ENCODE assay signal across 10 cellular contexts in the genomic region with DNA sequence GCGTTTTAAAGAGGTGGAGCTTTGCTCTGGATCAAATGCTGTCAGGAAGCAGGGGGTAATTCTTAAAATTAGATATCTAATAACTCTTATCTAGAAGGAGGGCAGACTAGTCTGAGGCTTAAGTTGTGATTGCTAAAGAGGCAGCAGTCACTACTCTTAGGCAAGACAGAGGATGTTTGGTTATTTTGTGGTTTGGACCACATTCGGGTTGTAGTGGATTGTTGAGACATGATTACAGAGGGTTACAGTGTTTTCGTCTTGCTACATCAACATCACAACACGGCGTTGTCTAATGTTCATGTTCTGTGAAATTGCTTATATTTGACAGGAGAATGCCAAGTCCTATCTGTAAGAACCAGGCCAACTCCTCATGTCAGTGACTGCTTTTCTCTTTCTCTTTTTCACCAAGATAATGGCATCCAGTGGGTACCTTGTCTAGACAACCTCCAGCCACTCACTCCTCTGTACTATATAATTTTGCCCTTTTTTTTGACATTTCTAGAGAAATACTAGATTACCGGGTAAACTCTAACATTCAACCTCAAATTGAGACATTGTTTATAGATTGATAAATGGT. TPM values are rescaled to one million over a fixed set of nuclear protein-coding genes. Genes with fewer than 3 reads are reported as not detected.
DNase-seq lines count a peak whose midpoint lies in the region; TF ChIP-seq lines count a peak whose summit lies in the region.
"Had no signal": no experiment of that assay in that cellular context is flagged by ENCODE, and none has a peak within 500 bp of the region (broad histone marks: within the 10 kb centered on the region; RNA-seq: fewer than 3 reads in every experiment).

No MANE protein-coding gene starts in this region.

- no peak overlapping the region for H3K4me2 ChIP-seq in fibroblast of lung (ENCODE audit: extremely low read depth, insufficient read depth, low read length)

- H2AFZ ChIP-seq in fibroblast of lung (ENCODE audit: low read length) = no peak overlapping the region

- no peak for TF ChIP-seq CTCF in AG04450 (IDR thresholded peaks at IDR 0.05; ENCODE audit: low read depth, low read length)
- TF ChIP-seq CTCF in fibroblast of lung (conservative IDR thresholded peaks at IDR 0.05 in 1 of 2, IDR thresholded peaks at IDR 0.05 in 1 of 2; ENCODE audit: low read depth in 1 of 2, low read length in 2 of 2) = no peak
- TF ChIP-seq CTCF in WERI-Rb-1 (IDR thresholded peaks at IDR 0.05; ENCODE audit: low read depth, low read length) = no peak

- no peaks in the 10 kb centered on the region for H4K20me1 ChIP-seq in fibroblast of lung (ENCODE audit: control insufficient read depth, extremely low read depth, insufficient read depth, low read length)

- H3K27ac ChIP-seq in AG04450 (ENCODE audit: low read depth, low read length) = no peak overlapping the region
- H3K27ac ChIP-seq in fibroblast of lung (ENCODE audit: insufficient read depth, low read length) = no peak overlapping the region
- H3K27ac ChIP-seq in WERI-Rb-1 = no peak overlapping the region

- no peaks in the 10 kb centered on the region for H3K4me1 ChIP-seq in fibroblast of lung (ENCODE audit: control insufficient read depth, extremely low read depth, insufficient read depth, low read length)

- H3K9ac ChIP-seq in fibroblast of lung (ENCODE audit: insufficient read depth, low read length) = no peak overlapping the region

- no peaks in the 10 kb centered on the region for H3K79me2 ChIP-seq in fibroblast of lung (ENCODE audit: control insufficient read depth, insufficient read depth, low read length)

- POLR2A ChIA-PET in AG04450 (lab: Yijun Ruan, JAX) = interaction anchor here (0.7 kb wide), 1 partner anchor 150 kb away, joined by 3 read pairs; no protein-coding TSS in a partner anchor

- CTCF ChIA-PET in AG04450 (lab: Charles Lee) = interaction anchor here (0.7 to 3.0 kb wide), 4 partner anchors 21 to 215 kb away, joined by 3 to 17 read pairs (median 10); no protein-coding TSS in a partner anchor

- no peaks in the 10 kb centered on the region for H3K9me3 ChIP-seq in AG04450 (ENCODE audit: control insufficient read depth, insufficient read depth, low read length)
- no peaks in the 10 kb centered on the region for H3K9me3 ChIP-seq in fibroblast of lung (ENCODE audit: control insufficient read depth, insufficient read depth, low read depth, low read length)
- no peaks in the 10 kb centered on the region for H3K9me3 ChIP-seq in WERI-Rb-1 (ENCODE audit: severe bottlenecking)

- H3K4me3 ChIP-seq in AG04450 (ENCODE audit: low read depth, low read length) (no peak overlapping the region), fibroblast of lung (replicated peaks in 1 of 4; ENCODE audit: control extremely low read depth in 1 of 4, insufficient read depth in 1 of 4, low read depth in 3 of 4, low read length in 4 of 4) (no peak overlapping the region), WERI-Rb-1 (ENCODE audit: low read depth, low read length) (no peak overlapping the region)

- H3K27me3 ChIP-seq in AG04450 (ENCODE audit: control insufficient read depth, insufficient read depth, low read length) (peaks cover 10% of the 10 kb centered on the region), fibroblast of lung (ENCODE audit: control insufficient read depth, insufficient read depth, low read length) (no peaks in the 10 kb centered on the region), WERI-Rb-1 (ENCODE audit: insufficient read depth, low read depth, severe bottlenecking) (no peaks in the 10 kb centered on the region)

- H3K36me3 ChIP-seq in fibroblast of lung (ENCODE audit: control insufficient read depth, insufficient read depth, low read length) (no peaks in the 10 kb centered on the region), WERI-Rb-1 (no peaks in the 10 kb centered on the region)

- DNase-seq in AG04450 (ENCODE audit: low read depth, low spot score) (peak; percentile 58), ELR (ENCODE audit: low read depth) (peak; percentile 31), SIG-M5 treated with dmso at 0.1 percent for 504 hours (lab: John Stamatoyannopoulos, UW; ENCODE audit: unreplicated experiment) (peak; percentile 99), fibroblast of lung (ENCODE audit: low read depth in 2 of 2) (peak; percentile 44 to 90), NCI-H748 treated with DMSO at 0.1 percent for 48 hours (lab: John Stamatoyannopoulos, UW) (no peak), medulla oblongata (ENCODE audit: extremely low spot score) (no peak), WERI-Rb-1 (no peak), NCI-H2029 treated with DMSO at 0.1 percent for 48 hours (lab: John Stamatoyannopoulos, UW) (no peak)
- DNase-seq: NCI-H446, nephron progenitor cell had no signal

RNA-seq across cellular contexts. Expression of a gene that starts 16.8 kb away (rescaled TPM):
- 86.2 and 125 TPM in 2 replicates for polyA plus RNA-seq in AG04450 (2011; rRNA removed)
- polyA minus RNA-seq in AG04450 (2011; rRNA and poly(A)+ RNA removed) = 57.9 and 110 TPM in 2 replicates
- 95.3 and 109 TPM in 2 replicates for total RNA-seq in fibroblast of lung
- 116 and 149 TPM in 2 replicates for polyA plus RNA-seq in fibroblast of lung
- polyA plus RNA-seq in fibroblast of lung (2012) = 68.7 and 83.5 TPM in 2 replicates
- polyA minus RNA-seq in fibroblast of lung (ENCODE audit: low replicate concordance) = 17.5 and 28.0 TPM in 2 replicates

Comparison
In these comparisons a context has a peak if more than half of its experiments do, and no peak if none do; other contexts are left out.
1. DNase-seq: peak in AG04450 (single experiment), ELR (single experiment), SIG-M5 treated with dmso at 0.1 percent for 504 hours (single experiment) and fibroblast of lung (2 of 2); none in NCI-H748 treated with DMSO at 0.1 percent for 48 hours (single experiment), medulla oblongata (single experiment), WERI-Rb-1 (single experiment) and NCI-H2029 treated with DMSO at 0.1 percent for 48 hours (single experiment).